27 cellular contexts compared by ENCODE assay signal in the genomic region with DNA sequence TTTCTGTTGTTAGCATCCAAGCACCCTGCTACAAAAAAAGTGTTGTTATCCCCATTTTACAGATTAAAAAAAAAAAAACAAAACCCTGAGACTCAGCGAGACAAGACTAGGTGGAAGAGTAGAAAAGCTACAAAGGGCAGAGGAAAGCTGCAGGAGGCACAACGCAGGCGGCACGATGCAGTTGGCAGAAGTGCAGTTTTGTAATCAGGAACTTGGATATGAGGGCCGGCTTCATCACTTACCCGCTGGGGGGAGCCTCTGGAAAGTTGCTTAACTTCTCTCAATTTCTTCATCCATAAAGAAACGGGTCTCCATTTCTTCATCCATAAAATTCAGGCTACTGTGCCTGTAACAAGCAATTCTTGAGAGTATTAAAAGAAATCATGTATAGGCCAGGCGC. TPM values are rescaled to one million over a fixed set of nuclear protein-coding genes. Genes with fewer than 3 reads are reported as not detected.
"Had no signal": no experiment of that assay in that cellular context is flagged by ENCODE, and none has a peak within 500 bp of the region (broad histone marks: within the 10 kb centered on the region; RNA-seq: fewer than 3 reads in every experiment).

No MANE protein-coding gene starts in this region.

- H3K27ac Mint-ChIP-seq: activated naive CD4-positive, alpha-beta T cell treated with anti-CD3 and anti-CD28 coated beads, Interleukin-2, amount 50 U/mL, for 24 hours; activated T-cell treated with anti-CD3 and anti-CD28 coated beads, Interleukin-2, amount 50 U/mL, for 72 hours; dendritic cell treated with granulocyte-macrophage colony-stimulating factor and Interleukin-4, amounts not matched to agents 40 ng/mL and 50 ng/mL, for 4 days; memory B cell; naive B cell; stimulated activated effector memory CD8-positive, alpha-beta T cell treated with anti-CD3 and anti-CD28 coated beads, Interleukin-12 subunit alpha, Interleukin-12 subunit beta, amount 100 ng/mL, for 72 hours had no signal

- H3K4me1 ChIP-seq: adrenal gland, gastrocnemius medialis, psoas muscle, right lobe of liver, upper lobe of left lung had no signal

- H3K9me3 Mint-ChIP-seq: activated naive CD4-positive, alpha-beta T cell treated with anti-CD3 and anti-CD28 coated beads, Interleukin-2, amount 50 U/mL, for 24 hours; activated T-cell treated with anti-CD3 and anti-CD28 coated beads, Interleukin-2, amount 50 U/mL, for 72 hours; dendritic cell treated with granulocyte-macrophage colony-stimulating factor and Interleukin-4, amounts not matched to agents 40 ng/mL and 50 ng/mL, for 4 days; memory B cell; neural crest cell; stimulated activated effector memory CD8-positive, alpha-beta T cell treated with anti-CD3 and anti-CD28 coated beads, Interleukin-12 subunit alpha, Interleukin-12 subunit beta, amount 100 ng/mL, for 72 hours had no signal

- H3K4me3 Mint-ChIP-seq: activated naive CD4-positive, alpha-beta T cell treated with anti-CD3 and anti-CD28 coated beads, Interleukin-2, amount 50 U/mL, for 24 hours; activated T-cell treated with anti-CD3 and anti-CD28 coated beads, Interleukin-2, amount 50 U/mL, for 72 hours; dendritic cell treated with granulocyte-macrophage colony-stimulating factor and Interleukin-4, amounts not matched to agents 40 ng/mL and 50 ng/mL, for 4 days; memory B cell; neural crest cell; stimulated activated effector memory CD8-positive, alpha-beta T cell treated with anti-CD3 and anti-CD28 coated beads, Interleukin-12 subunit alpha, Interleukin-12 subunit beta, amount 100 ng/mL, for 72 hours had no signal

- ATAC-seq: activated T-cell treated with anti-CD3 and anti-CD28 coated beads, Interleukin-2, amount 50 U/mL, for 72 hours; esophagus mucosa; gastrocnemius medialis; mucosa of descending colon; psoas muscle; right lobe of liver; stimulated activated effector memory CD8-positive, alpha-beta T cell treated with anti-CD3 and anti-CD28 coated beads, Interleukin-12 subunit alpha, Interleukin-12 subunit beta, amount 100 ng/mL, for 72 hours had no signal

- H3K36me3 Mint-ChIP-seq: activated naive CD4-positive, alpha-beta T cell treated with anti-CD3 and anti-CD28 coated beads, Interleukin-2, amount 50 U/mL, for 24 hours; memory B cell; naive B cell; stimulated activated effector memory CD8-positive, alpha-beta T cell treated with anti-CD3 and anti-CD28 coated beads, Interleukin-12 subunit alpha, Interleukin-12 subunit beta, amount 100 ng/mL, for 72 hours had no signal

- H3K36me3 ChIP-seq: adrenal gland, gastrocnemius medialis, heart left ventricle, right lobe of liver, thoracic aorta, upper lobe of left lung had no signal

- H3K27me3 Mint-ChIP-seq: dendritic cell treated with granulocyte-macrophage colony-stimulating factor and Interleukin-4, amounts not matched to agents 40 ng/mL and 50 ng/mL, for 4 days had no signal

- H3K4me3 ChIP-seq: adrenal gland, gastrocnemius medialis, heart left ventricle, mucosa of descending colon, psoas muscle, right lobe of liver, smooth muscle cell, thoracic aorta, upper lobe of left lung had no signal

- H3K27me3 ChIP-seq: heart left ventricle, right lobe of liver, upper lobe of left lung had no signal

- H3K27ac ChIP-seq: adrenal gland, gastrocnemius medialis, heart left ventricle, psoas muscle, right lobe of liver, thoracic aorta, upper lobe of left lung had no signal

- DNase-seq: activated CD4-positive, CD25-positive, alpha-beta regulatory T cell treated with anti-CD3 and anti-CD28 coated beads, Interleukin-2, amount 50 U/mL, for 72 hours; activated CD8-positive, alpha-beta memory T cell treated with anti-CD3 and anti-CD28 coated beads for 24 hours; activated CD8-positive, alpha-beta memory T cell treated with anti-CD3 and anti-CD28 coated beads, Interleukin-2, amount 50 U/mL, for 48 hours; activated gamma-delta T cell; activated T-cell treated with anti-CD3 and anti-CD28 coated beads, Interleukin-2, amount 50 U/mL, for 72 hours; adrenal gland; effector CD8-positive, alpha-beta T cell; gastrocnemius medialis; heart left ventricle; mucosa of descending colon; naive B cell; psoas muscle; right lobe of liver; stimulated activated CD4-positive, alpha-beta T cell treated with anti-CD3 and anti-CD28 coated beads, Interleukin-4, amount 100 ng/mL, for 1 hour; upper lobe of left lung had no signal

- H3K9me3 ChIP-seq: adrenal gland, gastrocnemius medialis, heart left ventricle, mucosa of descending colon, psoas muscle, right lobe of liver, thoracic aorta, upper lobe of left lung had no signal

- H3K4me2 ChIP-seq: smooth muscle cell had no signal

- H3K4me1 Mint-ChIP-seq: activated naive CD4-positive, alpha-beta T cell treated with anti-CD3 and anti-CD28 coated beads, Interleukin-2, amount 50 U/mL, for 24 hours; memory B cell; naive B cell; stimulated activated effector memory CD8-positive, alpha-beta T cell treated with anti-CD3 and anti-CD28 coated beads, Interleukin-12 subunit alpha, Interleukin-12 subunit beta, amount 100 ng/mL, for 72 hours had no signal

RNA-seq across cellular contexts. Expression of a gene that starts 33.2 kb away (rescaled TPM):
- total RNA-seq: activated T-cell treated with anti-CD3 and anti-CD28 coated beads, Interleukin-2, amount 50 U/mL, for 72 hours; adrenal gland; chondrocyte; gastrocnemius medialis; heart left ventricle; kidney epithelial cell; liver; osteocyte; psoas muscle; right lobe of liver; smooth muscle cell; thoracic aorta had no signal
- polyA plus RNA-seq: adrenal gland, heart left ventricle, liver, psoas muscle, smooth muscle cell had no signal
